29 cellular contexts compared by ENCODE assay signal in genomic region chr3:15496341-15496664, GRCh38. TPM values are rescaled to one million over a fixed set of nuclear protein-coding genes. Genes with fewer than 3 reads are reported as not detected.
DNase-seq lines count a peak whose midpoint lies in the region; ATAC-seq and TF ChIP-seq lines count a peak whose summit lies in the region.
"Had no signal": no experiment of that assay in that cellular context is flagged by ENCODE, and none has a peak within 500 bp of the region (broad histone marks: within the 10 kb centered on the region; RNA-seq: fewer than 3 reads in every experiment).

No MANE protein-coding gene starts in this region.

- H2AFZ ChIP-seq in mammary epithelial cell (ENCODE audit: low read depth, low read length) = no peak overlapping the region
- H2AFZ ChIP-seq: PC-9 had no signal

- DNase-seq in activated effector memory CD4-positive, alpha-beta T cell treated with anti-CD3 and anti-CD28 coated beads, Interleukin-2, amount 50 U/mL, for 16 hours = peak; percentile 39
- DNase-seq in activated effector memory CD4-positive, alpha-beta T cell treated with Interleukin-2 at 50 U/mL for 16 hours = no peak
- DNase-seq in left cardiac atrium (no peak), neural crest cell (ENCODE audit: low read depth, low spot score) (no peak), SKM-1 (lab: John Stamatoyannopoulos, UW; ENCODE audit: unreplicated experiment) (no peak), mammary epithelial cell (no peak), UCSD-AML1 (lab: John Stamatoyannopoulos, UW; ENCODE audit: unreplicated experiment) (no peak), type B pancreatic cell (ENCODE audit: extremely low spot score, unreplicated experiment) (no peak)
- DNase-seq: activated CD8-positive, alpha-beta memory T cell treated with anti-CD3 and anti-CD28 coated beads for 24 hours; activated T-cell treated with anti-CD3 and anti-CD28 coated beads, Interleukin-2, amount 50 U/mL, for 48 hours; anterior cingulate cortex; cerebellar nuclear complex; effector CD8-positive, alpha-beta T cell; mesendoderm; MV-4-11; NCI-H1694; NCI-H345; PC-9; SIG-M5; stimulated activated CD4-positive, alpha-beta T cell treated with anti-CD3 and anti-CD28 coated beads, Interleukin-4, amount 100 ng/mL, for 24 hours; stimulated activated naive CD8-positive, alpha-beta T cell treated with anti-CD3 and anti-CD28 coated beads, Interleukin-15, Interleukin-2, amounts not matched to agents 100 U/mL and 50 U/mL, for 24 hours; T-cell; tibial artery had no signal

- peaks cover 22% of the 10 kb centered on the region for H3K4me1 Mint-ChIP-seq in neural crest cell
- peaks cover 29% of the 10 kb centered on the region for H3K4me1 Mint-ChIP-seq in type B pancreatic cell (ENCODE audit: unreplicated experiment)
- H3K4me1 Mint-ChIP-seq: B cell had no signal

- H3K27ac ChIP-seq in mammary epithelial cell (ENCODE audit: insufficient read depth, low read depth, low read length) = no peak overlapping the region
- H3K27ac ChIP-seq: A549, PC-9, tibial artery had no signal

- intact Hi-C loops in left cardiac atrium (cut with DNase I) = no loop called here
- intact Hi-C loops in mammary epithelial cell (cut with micrococcal nuclease) = no loop called here

- H3K9me3 Mint-ChIP-seq in neural crest cell = no peaks in the 10 kb centered on the region
- H3K9me3 Mint-ChIP-seq in type B pancreatic cell = no peaks in the 10 kb centered on the region
- H3K9me3 Mint-ChIP-seq: activated naive CD4-positive, alpha-beta T cell treated with anti-CD3 and anti-CD28 coated beads, Interleukin-2, amount 50 U/mL, for 24 hours; T-cell had no signal

- no peaks in the 10 kb centered on the region for H3K9me3 ChIP-seq in mammary epithelial cell (replicated peaks; ENCODE audit: insufficient read depth, low read length)
- H3K9me3 ChIP-seq: A549, tibial artery had no signal

- no peaks in the 10 kb centered on the region for H4K20me1 ChIP-seq in mammary epithelial cell (ENCODE audit: insufficient read depth, low read length)

- H3K4me1 ChIP-seq in mammary epithelial cell (ENCODE audit: insufficient read depth, low read length) = no peaks in the 10 kb centered on the region
- H3K4me1 ChIP-seq: A549 had no signal

- no peak for TF ChIP-seq CTCF in neural crest cell (conservative IDR thresholded peaks at IDR 0.05)
- no peak for TF ChIP-seq CTCF in mammary epithelial cell (conservative IDR thresholded peaks at IDR 0.05 in 1 of 2, IDR thresholded peaks at IDR 0.05 in 1 of 2; ENCODE audit: extremely low read depth in 1 of 2, insufficient read depth in 1 of 2, low read depth in 1 of 2, low read length in 2 of 2)
- no peak for TF ChIP-seq CTCF in type B pancreatic cell (conservative IDR thresholded peaks at IDR 0.05)

- peak; percentile 29 for ATAC-seq in left cardiac atrium
- ATAC-seq: esophagus mucosa; HCT116; stimulated activated naive CD8-positive, alpha-beta T cell treated with anti-CD3 and anti-CD28 coated beads, Interleukin-15, Interleukin-2, amounts not matched to agents 100 U/mL and 50 U/mL, for 24 hours; T-cell had no signal

- dilution Hi-C loops in mammary epithelial cell (cut with HindIII; ENCODE audit: low sequenced_read_pairs) = loop anchor here (5.0 kb wide), 1 partner anchor 36 kb away; no protein-coding TSS in a partner anchor

- in situ Hi-C loops in mammary epithelial cell (cut with MboI; ENCODE audit: low sequenced_read_pairs in 2 of 2) = no loop called here

- H3K4me3 Mint-ChIP-seq in neural crest cell (no peak overlapping the region), type B pancreatic cell (no peak overlapping the region)
- H3K4me3 Mint-ChIP-seq: activated naive CD4-positive, alpha-beta T cell treated with anti-CD3 and anti-CD28 coated beads, Interleukin-2, amount 50 U/mL, for 24 hours; B cell; T-cell had no signal

- H3K4me2 ChIP-seq in mammary epithelial cell (ENCODE audit: insufficient read depth, low read depth, low read length) = no peak overlapping the region
- H3K4me2 ChIP-seq: A549, PC-9 had no signal

- no peaks in the 10 kb centered on the region for H3K36me3 ChIP-seq in mammary epithelial cell (ENCODE audit: insufficient read depth, low read length)
- H3K36me3 ChIP-seq: tibial artery had no signal

- no TSS peak for BruUV-seq in mammary epithelial cell (replicated peaks; lab: Mats Ljungman, UMichigan)

- no peak overlapping the region for H3K4me3 ChIP-seq in mammary epithelial cell (replicated peaks in 1 of 3; ENCODE audit: insufficient read depth in 1 of 3, low read depth in 2 of 3, low read length in 3 of 3)
- H3K4me3 ChIP-seq: A549, GM12878, PC-9, tibial artery had no signal

- H3K9ac ChIP-seq in mammary epithelial cell (ENCODE audit: insufficient read depth, low read length) = no peak overlapping the region

- no peaks in the 10 kb centered on the region for H3K79me2 ChIP-seq in mammary epithelial cell (ENCODE audit: insufficient read depth, low read length)

- H3K27ac Mint-ChIP-seq in neural crest cell (ENCODE audit: unreplicated experiment) = peak overlapping the region; percentile 14
- no peak overlapping the region for H3K27ac Mint-ChIP-seq in type B pancreatic cell
- H3K27ac Mint-ChIP-seq: activated naive CD4-positive, alpha-beta T cell treated with anti-CD3 and anti-CD28 coated beads, Interleukin-2, amount 50 U/mL, for 24 hours; B cell; T-cell had no signal

- H3K27me3 ChIP-seq in mammary epithelial cell (ENCODE audit: insufficient read depth, low read length) = no peaks in the 10 kb centered on the region
- H3K27me3 ChIP-seq: tibial artery had no signal

- CTCF ChIA-PET in mammary epithelial cell (lab: Charles Lee; ENCODE audit: low non-redundant PET) = no interaction called here

- H3K27me3 Mint-ChIP-seq in neural crest cell (ENCODE audit: low read depth) (no peaks in the 10 kb centered on the region), type B pancreatic cell (no peaks in the 10 kb centered on the region)
- H3K27me3 Mint-ChIP-seq: activated naive CD4-positive, alpha-beta T cell treated with anti-CD3 and anti-CD28 coated beads, Interleukin-2, amount 50 U/mL, for 24 hours; B cell; T-cell had no signal

- 84% methylated on average over 8 of the region's 8 CpGs for WGBS in mammary epithelial cell (ENCODE audit: low coverage, missing lambda C conversion rate)

- H3K36me3 Mint-ChIP-seq in neural crest cell (ENCODE audit: low read depth) (no peaks in the 10 kb centered on the region), type B pancreatic cell (no peaks in the 10 kb centered on the region)
- H3K36me3 Mint-ChIP-seq: activated naive CD4-positive, alpha-beta T cell treated with anti-CD3 and anti-CD28 coated beads, Interleukin-2, amount 50 U/mL, for 24 hours; T-cell had no signal

RNA-seq across cellular contexts. Expression of gene COLQ, which starts 25.2 kb away (rescaled TPM):
- total RNA-seq in left cardiac atrium (10 to 100 TPM in 1 of 2 donors, 1 to 10 TPM in 1; 6.4 to 23.8 TPM), neural crest cell (2.8 and 3.2 TPM in 2 replicates), mammary epithelial cell (under 1 TPM; 0.33 TPM), type B pancreatic cell (ENCODE audit: low replicate concordance) (2.4 and 4.1 TPM in 2 replicates)
- polyA plus RNA-seq in mammary epithelial cell = 0.11 TPM
- not detected for polyA minus RNA-seq in mammary epithelial cell
